ENCODE assay signal across 24 cellular contexts in genomic region chr11:129969973-129970372, GRCh38.
"Had no signal": no experiment of that assay in that cellular context is flagged by ENCODE, and none has a peak within 500 bp of the region (broad histone marks: within the 10 kb centered on the region; RNA-seq: fewer than 3 reads in every experiment).

No MANE protein-coding gene starts in this region.

- H3K9me3 ChIP-seq: colonic mucosa, esophagus muscularis mucosa, pancreas, thyroid gland, upper lobe of right lung had no signal

- H3K4me3 ChIP-seq: colonic mucosa, dorsolateral prefrontal cortex, esophagus muscularis mucosa, hepatocyte, lung, pancreas, thyroid gland, upper lobe of right lung had no signal

- DNase-seq: activated CD4-positive, alpha-beta T cell treated with anti-CD3 and anti-CD28 coated beads for 4 hours; activated CD4-positive, alpha-beta T cell treated with anti-CD3 and anti-CD28 coated beads, Interleukin-2, amount 50 U/mL, for 48 hours; activated CD4-positive, CD25-positive, alpha-beta regulatory T cell; activated effector memory CD4-positive, alpha-beta T cell treated with Interleukin-2 at 50 U/mL for 16 hours; activated naive CD4-positive, alpha-beta T cell treated with anti-CD3 and anti-CD28 coated beads for 36 hours; activated naive CD8-positive, alpha-beta T cell treated with anti-CD3 and anti-CD28 coated beads, Interleukin-2, amount 10 ng/mL, durations not matched to agents 7 days and 5 days; activated T-cell treated with anti-CD3 and anti-CD28 coated beads, Interleukin-2, amount 50 U/mL, for 72 hours; amygdala; colonic mucosa; dorsolateral prefrontal cortex; effector memory CD8-positive, alpha-beta T cell; glutamatergic neuron; immature natural killer cell; natural killer cell; pancreas; right cardiac atrium; stimulated activated CD4-positive, alpha-beta T cell treated with anti-CD3 and anti-CD28 coated beads, Interleukin-12 subunit alpha, Interleukin-12 subunit beta, amount 100 ng/mL, for 4 hours; stimulated activated CD4-positive, alpha-beta T cell treated with anti-CD3 and anti-CD28 coated beads, Interleukin-4, amount 100 ng/mL, for 4 hours; stimulated activated naive CD8-positive, alpha-beta T cell treated with anti-CD3 and anti-CD28 coated beads, Interleukin-15, Interleukin-2, amounts not matched to agents 100 U/mL and 50 U/mL, for 24 hours; thyroid gland; upper lobe of right lung had no signal

- H3K4me2 ChIP-seq: hepatocyte had no signal

- H3K27me3 ChIP-seq: colonic mucosa, dorsolateral prefrontal cortex, esophagus muscularis mucosa, hepatocyte, pancreas, thyroid gland, upper lobe of right lung had no signal

- H3K27ac ChIP-seq: colonic mucosa, esophagus muscularis mucosa, hepatocyte, pancreas, thyroid gland, upper lobe of right lung had no signal

- H2AFZ ChIP-seq: hepatocyte had no signal

- H3K36me3 ChIP-seq: colonic mucosa, esophagus muscularis mucosa, pancreas, thyroid gland, upper lobe of right lung had no signal

- H3K4me1 ChIP-seq: colonic mucosa had no signal
